ENCODE assay signal across 25 cellular contexts in genomic region chr1:44634790-44635189, GRCh38. TPM values are rescaled to one million over a fixed set of nuclear protein-coding genes. Genes with fewer than 3 reads are reported as not detected.
A peak's percentile ranks its signal among the peaks of the same experiment; 100 is the strongest.
DNase-seq lines count a peak whose midpoint lies in the region; ATAC-seq, FAIRE-seq and TF ChIP-seq lines count a peak whose summit lies in the region.
"Had no signal": no experiment of that assay in that cellular context is flagged by ENCODE, and none has a peak within 500 bp of the region (broad histone marks: within the 10 kb centered on the region; RNA-seq: fewer than 3 reads in every experiment).

No MANE protein-coding gene starts in this region.

- no peak overlapping the region for H3K4me3 Mint-ChIP-seq in activated CD4-positive, alpha-beta T cell treated with anti-CD3 and anti-CD28 coated beads for 36 hours
- H3K4me3 Mint-ChIP-seq in CD4-positive, CD25-positive, alpha-beta regulatory T cell, result peak overlapping the region in 1 of 4 donors; percentile 98
- H3K4me3 Mint-ChIP-seq in naive thymus-derived CD4-positive, alpha-beta T cell, result peak overlapping the region in 3 of 10 donors; percentile 11 to 69 (median 61)

- H3K4me3 ChIP-seq in CD4-positive, CD25-positive, alpha-beta regulatory T cell (ENCODE audit: low read depth, low read length), result no peak overlapping the region
- no peak overlapping the region for H3K4me3 ChIP-seq in WERI-Rb-1 (ENCODE audit: low read depth, low read length)
- no peak overlapping the region for H3K4me3 ChIP-seq in naive thymus-derived CD4-positive, alpha-beta T cell (ENCODE audit: low read length)
- H3K4me3 ChIP-seq in transverse colon, result no peak overlapping the region
- H3K4me3 ChIP-seq: GM12878, prostate gland had no signal

- no peak for DNase-seq in activated CD4-positive, alpha-beta T cell treated with anti-CD3 and anti-CD28 coated beads for 36 hours
- DNase-seq in activated CD4-positive, alpha-beta T cell treated with anti-CD3 and anti-CD28 coated beads for 48 hours, result no peak
- DNase-seq in CD4-positive, CD25-positive, alpha-beta regulatory T cell, result no peak
- DNase-seq in WERI-Rb-1 (no peak), GM12891 (ENCODE audit: insufficient read length, low spot score) (no peak), NCI-H748 treated with DMSO at 0.1 percent for 48 hours (lab: John Stamatoyannopoulos, UW) (no peak), transverse colon (no peak)
- DNase-seq in naive thymus-derived CD4-positive, alpha-beta T cell, result no peak
- DNase-seq: activated CD4-positive, alpha-beta T cell treated with anti-CD3 and anti-CD28 coated beads, Interleukin-2, amount 50 U/mL, for 1 hour; activated CD8-positive, alpha-beta memory T cell treated with anti-CD3 and anti-CD28 coated beads, Interleukin-2, amount 50 U/mL, for 48 hours; activated gamma-delta T cell; aorta; Caco-2; NCI-H1048; NCI-H187; NCI-H526 had no signal

- H3K4me1 ChIP-seq in CD4-positive, CD25-positive, alpha-beta regulatory T cell (ENCODE audit: control insufficient read depth, insufficient read depth, low read length, poor library complexity, severe bottlenecking), result peaks cover 22% of the 10 kb centered on the region
- H3K4me1 ChIP-seq in naive thymus-derived CD4-positive, alpha-beta T cell (ENCODE audit: control insufficient read depth in 2 of 2, insufficient read depth in 2 of 2, low read length in 2 of 2), result peaks cover 8 to 13% of the 10 kb centered on the region in 2 donors
- H3K4me1 ChIP-seq in transverse colon, result peaks cover 16 to 41% (median 30%) of the 10 kb centered on the region in 4 donors

- no peaks in the 10 kb centered on the region for H3K9me3 ChIP-seq in CD4-positive, CD25-positive, alpha-beta regulatory T cell (ENCODE audit: control insufficient read depth in 2 of 2, low read length in 2 of 2)
- no peaks in the 10 kb centered on the region for H3K9me3 ChIP-seq in WERI-Rb-1 (ENCODE audit: severe bottlenecking)
- H3K9me3 ChIP-seq in naive thymus-derived CD4-positive, alpha-beta T cell (ENCODE audit: control insufficient read depth in 2 of 3, low read length in 3 of 3), result no peaks in the 10 kb centered on the region
- no peaks in the 10 kb centered on the region for H3K9me3 ChIP-seq in transverse colon
- H3K9me3 ChIP-seq: Caco-2, neutrophil, prostate gland had no signal

- TF ChIP-seq CTCF in WERI-Rb-1 (IDR thresholded peaks at IDR 0.05; ENCODE audit: low read depth, low read length), result no peak
- TF ChIP-seq CTCF in transverse colon (IDR thresholded peaks at IDR 0.05), result no peak

- TF ChIP-seq EP300 in transverse colon (IDR thresholded peaks at IDR 0.05; ENCODE audit: low read depth), result no peak

- 92 to 100% methylated on average over 2 of the region's 3 CpGs for WGBS in transverse colon (ENCODE audit: low coverage in 1 of 2), 2 donors

- CTCF ChIA-PET in activated CD4-positive, alpha-beta T cell treated with anti-CD3 and anti-CD28 coated beads for 36 hours (lab: Charles Lee), result interaction anchor here (0.7 to 13.0 kb wide), 5 partner anchors 12 to 41 kb away, joined by 3 to 91 read pairs (median 3); no protein-coding TSS in a partner anchor
- CTCF ChIA-PET in naive thymus-derived CD4-positive, alpha-beta T cell (lab: Charles Lee), result interaction anchor here (2.3 kb wide), 1 partner anchor 18 kb away, joined by 19 read pairs; no protein-coding TSS in a partner anchor

- peaks cover 40% of the 10 kb centered on the region for H3K4me1 Mint-ChIP-seq in activated CD4-positive, alpha-beta T cell treated with anti-CD3 and anti-CD28 coated beads for 36 hours
- peaks cover 0 to 58% (median 34%) of the 10 kb centered on the region in 4 donors for H3K4me1 Mint-ChIP-seq in CD4-positive, CD25-positive, alpha-beta regulatory T cell
- peaks cover 31 to 60% (median 44%) of the 10 kb centered on the region in 7 donors for H3K4me1 Mint-ChIP-seq in naive thymus-derived CD4-positive, alpha-beta T cell

- peak overlapping the region; percentile 25 for H3K27ac Mint-ChIP-seq in activated CD4-positive, alpha-beta T cell treated with anti-CD3 and anti-CD28 coated beads for 36 hours
- peak overlapping the region in 2 of 3 donors; percentile 67 to 77 for H3K27ac Mint-ChIP-seq in CD4-positive, CD25-positive, alpha-beta regulatory T cell
- peak overlapping the region in 5 of 9 donors; percentile 8 to 89 (median 44) for H3K27ac Mint-ChIP-seq in naive thymus-derived CD4-positive, alpha-beta T cell

- POLR2A ChIA-PET in activated CD4-positive, alpha-beta T cell treated with anti-CD3 and anti-CD28 coated beads for 36 hours (lab: Charles Lee), result interaction anchor here (0.9 to 1.4 kb wide), 4 partner anchors 13 to 185 kb away, joined by 3 to 4 read pairs (median 3); partner anchors contain the start of gene TMEM53
- POLR2A ChIA-PET in naive thymus-derived CD4-positive, alpha-beta T cell (lab: Charles Lee), result interaction anchor here (1.1 kb wide), 1 partner anchor 18 kb away, joined by 3 read pairs; no protein-coding TSS in a partner anchor

- intact Hi-C loops in activated CD4-positive, alpha-beta T cell treated with anti-CD3 and anti-CD28 coated beads for 36 hours (cut with DNase I, micrococcal nuclease), result loop anchor here in 1 of 2 experiments (5.0 to 10.0 kb wide), 4 partner anchors 173 to 1270 kb away; partner anchors contain the start of genes ATP6V0B, BTBD19, DPH2 and DYNLT4
- intact Hi-C loops in naive thymus-derived CD4-positive, alpha-beta T cell (cut with micrococcal nuclease), result loop anchor here (5.0 to 10.0 kb wide), 4 partner anchors 420 to 948 kb away; partner anchors contain the start of genes CCDC163 (in 1 of the 2), DMAP1 (in 1 of the 2), IPO13 (in 1 of the 2) and MMACHC (in 1 of the 2)
- intact Hi-C loops in transverse colon (cut with DNase I; ENCODE audit: low total_unique reads), result loop anchor here (5.0 kb wide), 1 partner anchor 598 kb away; no protein-coding TSS in a partner anchor

- no peaks in the 10 kb centered on the region for H3K27me3 ChIP-seq in CD4-positive, CD25-positive, alpha-beta regulatory T cell (ENCODE audit: control insufficient read depth, insufficient read depth, low read length)
- no peaks in the 10 kb centered on the region for H3K27me3 ChIP-seq in WERI-Rb-1 (ENCODE audit: insufficient read depth, low read depth, severe bottlenecking)
- no peaks in the 10 kb centered on the region for H3K27me3 ChIP-seq in naive thymus-derived CD4-positive, alpha-beta T cell (ENCODE audit: control insufficient read depth in 2 of 2, insufficient read depth in 2 of 2, low read length in 2 of 2)
- H3K27me3 ChIP-seq in transverse colon, result no peaks in the 10 kb centered on the region
- H3K27me3 ChIP-seq: neutrophil had no signal

- H3K36me3 ChIP-seq in CD4-positive, CD25-positive, alpha-beta regulatory T cell (ENCODE audit: control insufficient read depth, insufficient read depth, low read length), result peaks cover 70% of the 10 kb centered on the region
- peaks cover 65% of the 10 kb centered on the region for H3K36me3 ChIP-seq in WERI-Rb-1
- peaks cover 8 to 72% (median 19%) of the 10 kb centered on the region in 3 experiments for H3K36me3 ChIP-seq in naive thymus-derived CD4-positive, alpha-beta T cell (ENCODE audit: control insufficient read depth in 2 of 3, insufficient read depth in 3 of 3, low read length in 3 of 3)
- peaks cover 0 to 11% (median 5%) of the 10 kb centered on the region in 4 donors for H3K36me3 ChIP-seq in transverse colon

- H3K36me3 Mint-ChIP-seq in activated CD4-positive, alpha-beta T cell treated with anti-CD3 and anti-CD28 coated beads for 36 hours (ENCODE audit: low read depth), result peaks cover 53% of the 10 kb centered on the region
- peaks cover 31% of the 10 kb centered on the region for H3K36me3 Mint-ChIP-seq in CD4-positive, CD25-positive, alpha-beta regulatory T cell
- peaks cover 6 to 25% (median 15%) of the 10 kb centered on the region in 5 donors for H3K36me3 Mint-ChIP-seq in naive thymus-derived CD4-positive, alpha-beta T cell

- TF ChIP-seq POLR2A in GM12891 (IDR thresholded peaks at IDR 0.05; ENCODE audit: low read depth, low read length) (no peak), transverse colon (IDR thresholded peaks at IDR 0.05) (no peak)

- H3K27me3 Mint-ChIP-seq in activated CD4-positive, alpha-beta T cell treated with anti-CD3 and anti-CD28 coated beads for 36 hours, result no peaks in the 10 kb centered on the region
- no peaks in the 10 kb centered on the region for H3K27me3 Mint-ChIP-seq in CD4-positive, CD25-positive, alpha-beta regulatory T cell
- H3K27me3 Mint-ChIP-seq in naive thymus-derived CD4-positive, alpha-beta T cell, result no peaks in the 10 kb centered on the region

- FAIRE-seq in GM12891 (lab: Jason Lieb, UNC), result no peak
- FAIRE-seq: endothelial cell of umbilical vein, GM12878, GM19239, keratinocyte had no signal

- H3K27ac ChIP-seq in CD4-positive, CD25-positive, alpha-beta regulatory T cell (ENCODE audit: insufficient read depth, low read length, poor library complexity, severe bottlenecking), result no peak overlapping the region
- H3K27ac ChIP-seq in WERI-Rb-1 (peak overlapping the region; percentile 97), transverse colon (no peak overlapping the region)
- no peak overlapping the region for H3K27ac ChIP-seq in naive thymus-derived CD4-positive, alpha-beta T cell (ENCODE audit: low read depth, low read length)
- H3K27ac ChIP-seq: 22Rv1, neutrophil, prostate gland had no signal

- no peaks in the 10 kb centered on the region for H3K9me3 Mint-ChIP-seq in activated CD4-positive, alpha-beta T cell treated with anti-CD3 and anti-CD28 coated beads for 36 hours (ENCODE audit: low read depth)
- H3K9me3 Mint-ChIP-seq in CD4-positive, CD25-positive, alpha-beta regulatory T cell, result no peaks in the 10 kb centered on the region
- peaks cover 0 to 9% (median 0%) of the 10 kb centered on the region in 11 donors for H3K9me3 Mint-ChIP-seq in naive thymus-derived CD4-positive, alpha-beta T cell

- in situ Hi-C loops in transverse colon (cut with MboI; ENCODE audit: low pct_ligation_motif_present in 1 of 4, low pct_unique_long_range_greater_than_20kb in 1 of 4, low sequenced_read_pairs in 3 of 4), result no loop called here

- no peak for ATAC-seq in activated CD4-positive, alpha-beta T cell treated with anti-CD3 and anti-CD28 coated beads for 36 hours
- no peak for ATAC-seq in CD4-positive, CD25-positive, alpha-beta regulatory T cell (ENCODE audit: low read depth in 2 of 2)
- ATAC-seq in naive thymus-derived CD4-positive, alpha-beta T cell, result no peak
- ATAC-seq: GM12878 had no signal

RNA-seq across cellular contexts. Expression of gene TMEM53, which starts 39.5 kb away (rescaled TPM):
- 1 to 10 TPM; 4.3 to 5.5 TPM for total RNA-seq in activated CD4-positive, alpha-beta T cell treated with anti-CD3 and anti-CD28 coated beads for 36 hours
- 2.7 TPM for total RNA-seq in CD4-positive, CD25-positive, alpha-beta regulatory T cell
- 1 to 10 TPM; 4.2 to 6.8 (median 6.2) TPM for polyA plus RNA-seq in CD4-positive, CD25-positive, alpha-beta regulatory T cell
- total RNA-seq in naive thymus-derived CD4-positive, alpha-beta T cell, result 1 to 10 TPM; 1.6 to 3.5 (median 1.9) TPM
- polyA plus RNA-seq in naive thymus-derived CD4-positive, alpha-beta T cell, result 1 to 10 TPM; 2.9 to 3.5 TPM
- 9.4 TPM for polyA plus RNA-seq in GM12891 (2012; ENCODE audit: low read depth, missing spikeins)
- total RNA-seq in transverse colon, result 10 to 100 TPM; 14.2 to 40.8 (median 22.9) TPM

RNA-seq across cellular contexts. Expression of gene ARMH1, which starts 39.7 kb away (rescaled TPM):
- total RNA-seq in activated CD4-positive, alpha-beta T cell treated with anti-CD3 and anti-CD28 coated beads for 36 hours, result 10 to 100 TPM; 67.3 to 75.1 TPM
- total RNA-seq in CD4-positive, CD25-positive, alpha-beta regulatory T cell, result 24.8 TPM
- 1 to 10 TPM; 3.0 to 5.7 (median 4.3) TPM for polyA plus RNA-seq in CD4-positive, CD25-positive, alpha-beta regulatory T cell
- total RNA-seq in naive thymus-derived CD4-positive, alpha-beta T cell, result 100 to 1,000 TPM in 1 of 5 experiments, 10 to 100 TPM in 4; 65.8 to 205 (median 87.0) TPM
- 10 to 100 TPM; 32.8 to 41.0 TPM for polyA plus RNA-seq in naive thymus-derived CD4-positive, alpha-beta T cell
- polyA plus RNA-seq in GM12891 (2012; ENCODE audit: low read depth, missing spikeins), result 41.9 TPM
- 1 to 10 TPM in 1 of 4 donors, under 1 TPM in 2, not detected in 1; 0.40 to 2.5 (median 0.96) TPM for total RNA-seq in transverse colon
- total RNA-seq: Caco-2, Daoy, endothelial cell of umbilical vein, LHCN-M2 had no signal
